ENCODE assay signal across 1 cellular context in genomic region chr1:53737648-53738204, GRCh38.
TF ChIP-seq lines count a peak whose summit lies in the region.

No MANE protein-coding gene starts in this region.

TF ChIP-seq in GM23338, 12 proteins besides CTCF, POLR2A, EP300 and RAD21 (continued from another document):
- no peak for TF ChIP-seq ZNF462 (CRISPR knock-in tag; IDR thresholded peaks at IDR 0.05)
- TF ChIP-seq, protein P1, sequence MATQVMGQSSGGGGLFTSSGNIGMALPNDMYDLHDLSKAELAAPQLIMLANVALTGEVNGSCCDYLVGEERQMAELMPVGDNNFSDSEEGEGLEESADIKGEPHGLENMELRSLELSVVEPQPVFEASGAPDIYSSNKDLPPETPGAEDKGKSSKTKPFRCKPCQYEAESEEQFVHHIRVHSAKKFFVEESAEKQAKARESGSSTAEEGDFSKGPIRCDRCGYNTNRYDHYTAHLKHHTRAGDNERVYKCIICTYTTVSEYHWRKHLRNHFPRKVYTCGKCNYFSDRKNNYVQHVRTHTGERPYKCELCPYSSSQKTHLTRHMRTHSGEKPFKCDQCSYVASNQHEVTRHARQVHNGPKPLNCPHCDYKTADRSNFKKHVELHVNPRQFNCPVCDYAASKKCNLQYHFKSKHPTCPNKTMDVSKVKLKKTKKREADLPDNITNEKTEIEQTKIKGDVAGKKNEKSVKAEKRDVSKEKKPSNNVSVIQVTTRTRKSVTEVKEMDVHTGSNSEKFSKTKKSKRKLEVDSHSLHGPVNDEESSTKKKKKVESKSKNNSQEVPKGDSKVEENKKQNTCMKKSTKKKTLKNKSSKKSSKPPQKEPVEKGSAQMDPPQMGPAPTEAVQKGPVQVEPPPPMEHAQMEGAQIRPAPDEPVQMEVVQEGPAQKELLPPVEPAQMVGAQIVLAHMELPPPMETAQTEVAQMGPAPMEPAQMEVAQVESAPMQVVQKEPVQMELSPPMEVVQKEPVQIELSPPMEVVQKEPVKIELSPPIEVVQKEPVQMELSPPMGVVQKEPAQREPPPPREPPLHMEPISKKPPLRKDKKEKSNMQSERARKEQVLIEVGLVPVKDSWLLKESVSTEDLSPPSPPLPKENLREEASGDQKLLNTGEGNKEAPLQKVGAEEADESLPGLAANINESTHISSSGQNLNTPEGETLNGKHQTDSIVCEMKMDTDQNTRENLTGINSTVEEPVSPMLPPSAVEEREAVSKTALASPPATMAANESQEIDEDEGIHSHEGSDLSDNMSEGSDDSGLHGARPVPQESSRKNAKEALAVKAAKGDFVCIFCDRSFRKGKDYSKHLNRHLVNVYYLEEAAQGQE (IDR thresholded peaks at IDR 0.05; ENCODE audit: unreplicated experiment), result no peak
TF ChIP-seq in GM23338: peak in this region for 0.
